Comparison of ENCODE assay signal across 12 cellular contexts in the genomic region with DNA sequence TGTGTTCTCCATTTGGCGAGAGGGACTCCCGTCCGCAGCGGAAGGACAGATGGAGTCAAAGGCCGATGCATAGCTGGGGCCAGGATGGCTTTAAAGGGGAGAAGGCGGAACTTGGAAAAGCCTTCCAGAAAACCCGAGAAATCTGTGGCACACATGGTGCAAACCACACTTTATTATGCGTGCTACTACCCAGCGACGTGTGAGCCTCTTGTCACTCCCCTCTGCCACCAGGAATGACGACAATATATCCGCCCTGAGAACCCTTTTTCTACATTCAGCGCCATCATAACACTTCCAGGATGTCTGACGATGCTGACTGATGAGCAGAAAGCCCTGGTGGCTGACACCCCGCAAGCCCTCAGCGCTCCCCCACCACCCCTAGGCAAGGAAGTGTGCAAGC. TPM values are rescaled to one million over a fixed set of nuclear protein-coding genes. Genes with fewer than 3 reads are reported as not detected.
DNase-seq lines count a peak whose midpoint lies in the region; ATAC-seq and TF ChIP-seq lines count a peak whose summit lies in the region.
"Had no signal": no experiment of that assay in that cellular context is flagged by ENCODE, and none has a peak within 500 bp of the region (broad histone marks: within the 10 kb centered on the region; RNA-seq: fewer than 3 reads in every experiment).

No MANE protein-coding gene starts in this region.

- peak overlapping the region in 1 of 2 donors; percentile 41 for H3K4me3 ChIP-seq in aorta (ENCODE audit: low read length in 2 of 2)

- no peaks in the 10 kb centered on the region for H3K9me3 Mint-ChIP-seq in CD4-positive, alpha-beta T cell
- H3K9me3 Mint-ChIP-seq in brain (peaks cover 0 to 9% (median 3%) of the 10 kb centered on the region in 5 experiments), nephron (peaks cover 4% of the 10 kb centered on the region)

- intact Hi-C loops in CD4-positive, alpha-beta T cell (cut with DNase I, micrococcal nuclease) = no loop called here
- intact Hi-C loops in aorta (cut with DNase I) (no loop called here), posterior cingulate gyrus (cut with DNase I) (no loop called here)

- H3K4me3 Mint-ChIP-seq in CD4-positive, alpha-beta T cell = peak overlapping the region; percentile 74
- H3K4me3 Mint-ChIP-seq in brain = peak overlapping the region; percentile 84 to 94 (median 88)
- H3K4me3 Mint-ChIP-seq in nephron = peak overlapping the region; percentile 80 to 88 (median 87)

- POLR2A ChIA-PET in CD4-positive, alpha-beta T cell (lab: Charles Lee) = no interaction called here

- DNase-seq in CD4-positive, alpha-beta T cell = no peak
- DNase-seq in aorta (no peak), mesenteric fat pad (ENCODE audit: low spot score) (no peak), posterior cingulate gyrus (no peak)
- DNase-seq: foreskin keratinocyte had no signal

- ATAC-seq in CD4-positive, alpha-beta T cell (ENCODE audit: poor library complexity) = peak; percentile 59
- ATAC-seq in GM19351 (IDR thresholded peaks at IDR 0.05; ENCODE audit: unreplicated experiment) (peak; percentile 8), aorta (ENCODE audit: low FRiP score) (no peak), GM18867 (IDR thresholded peaks at IDR 0.05; ENCODE audit: unreplicated experiment) (no peak)

- CTCF ChIA-PET in CD4-positive, alpha-beta T cell (lab: Charles Lee) = no interaction called here

- H3K36me3 Mint-ChIP-seq in CD4-positive, alpha-beta T cell (ENCODE audit: low read depth) = no peaks in the 10 kb centered on the region
- no peaks in the 10 kb centered on the region for H3K36me3 Mint-ChIP-seq in brain
- H3K36me3 Mint-ChIP-seq in nephron (ENCODE audit: low read depth) = peaks cover 3% of the 10 kb centered on the region

- WGBS in aorta, 2 donors = 36 to 39% methylated on average over 16 of the region's 16 CpGs

- H3K27me3 Mint-ChIP-seq in CD4-positive, alpha-beta T cell = peaks cover 72% of the 10 kb centered on the region
- peaks cover 86% of the 10 kb centered on the region for H3K27me3 Mint-ChIP-seq in brain
- H3K27me3 Mint-ChIP-seq in nephron (ENCODE audit: low read depth) = peaks cover 74% of the 10 kb centered on the region

- no peaks in the 10 kb centered on the region for H3K9me3 ChIP-seq in CD4-positive, alpha-beta T cell (ENCODE audit: control insufficient read depth, low read length)
- H3K9me3 ChIP-seq in aorta (ENCODE audit: control insufficient read depth, low read length) = no peaks in the 10 kb centered on the region

- H3K4me1 Mint-ChIP-seq in CD4-positive, alpha-beta T cell (ENCODE audit: low read depth) = peaks cover 20% of the 10 kb centered on the region
- peaks cover 11% of the 10 kb centered on the region for H3K4me1 Mint-ChIP-seq in brain
- H3K4me1 Mint-ChIP-seq in nephron = peaks cover 11% of the 10 kb centered on the region

- H3K27ac Mint-ChIP-seq in CD4-positive, alpha-beta T cell = no peak overlapping the region
- H3K27ac Mint-ChIP-seq in brain (no peak overlapping the region), nephron (peak overlapping the region in 1 of 3 experiments; percentile 32)

- peaks cover 69% of the 10 kb centered on the region for H3K27me3 ChIP-seq in CD4-positive, alpha-beta T cell (ENCODE audit: control insufficient read depth, insufficient read depth, low read length)
- no peaks in the 10 kb centered on the region for H3K27me3 ChIP-seq in aorta (ENCODE audit: control insufficient read depth in 1 of 2, insufficient read depth in 2 of 2, low read length in 1 of 2)

- no peak overlapping the region for H3K27ac ChIP-seq in CD4-positive, alpha-beta T cell (ENCODE audit: low read depth, low read length)
- no peak overlapping the region for H3K27ac ChIP-seq in aorta (ENCODE audit: low read depth in 1 of 2, low read length in 2 of 2)
- H3K27ac ChIP-seq: foreskin keratinocyte had no signal

- H3K4me1 ChIP-seq in aorta (ENCODE audit: control insufficient read depth in 1 of 2, insufficient read depth in 2 of 2, low read length in 2 of 2) = no peaks in the 10 kb centered on the region
- H3K4me1 ChIP-seq: foreskin keratinocyte had no signal

- no peaks in the 10 kb centered on the region for H3K36me3 ChIP-seq in aorta (ENCODE audit: control insufficient read depth in 1 of 2, insufficient read depth in 2 of 2, low read length in 1 of 2)

- no peak for TF ChIP-seq CTCF in CD4-positive, alpha-beta T cell (IDR thresholded peaks at IDR 0.05)
- TF ChIP-seq CTCF in brain (conservative IDR thresholded peaks at IDR 0.05) (no peak), nephron (IDR thresholded peaks at IDR 0.05; ENCODE audit: unreplicated experiment in 3 of 3) (no peak)

RNA-seq across cellular contexts. Expression of gene DCHS2, which starts 0.7 kb away (rescaled TPM):
- total RNA-seq in CD4-positive, alpha-beta T cell = under 1 TPM; 0.16 to 0.22 TPM
- 0.41 TPM for polyA plus RNA-seq in brain (ENCODE audit: insufficient read depth, low read depth, low replicate concordance)
- total RNA-seq in aorta = under 1 TPM; 0.03 to 0.06 TPM
- polyA plus RNA-seq in aorta = under 1 TPM in 1 of 2 donors, not detected in 1; 0.08 TPM
- total RNA-seq in mesenteric fat pad = 0.32 TPM
- total RNA-seq: foreskin keratinocyte; G401; subcutaneous adipose tissue; T-helper 1 cell treated with Interleukin-12 subunit alpha and Interleukin-12 subunit beta and Interleukin-4 antibody, amounts not matched to agents 30 ng/mL and 1 ng/mL, for 36 hours had no signal
- polyA plus RNA-seq: foreskin keratinocyte had no signal

RNA-seq across cellular contexts. Expression of gene PLRG1, which starts 57.9 kb away (rescaled TPM):
- total RNA-seq in CD4-positive, alpha-beta T cell = 10 to 100 TPM; 41.1 to 44.8 TPM
- polyA plus RNA-seq in brain (ENCODE audit: insufficient read depth, low read depth, low replicate concordance) (21.8 TPM), aorta (10 to 100 TPM; 21.7 to 46.3 TPM)
- total RNA-seq in aorta (10 to 100 TPM; 59.0 to 61.6 TPM), mesenteric fat pad (66.8 TPM)

Comparison
In these comparisons a context has a peak if more than half of its experiments do, and no peak if none do; other contexts are left out.
1. ATAC-seq: peak in CD4-positive, alpha-beta T cell (single experiment) and GM19351 (single experiment); none in aorta (single experiment) and GM18867 (single experiment).
2. Peak in every context shown above with its lines, with median percentiles within 50 percentile points of each other: H3K4me3 Mint-ChIP-seq.